Comparison of ENCODE assay signal across 18 cellular contexts in the genomic region with DNA sequence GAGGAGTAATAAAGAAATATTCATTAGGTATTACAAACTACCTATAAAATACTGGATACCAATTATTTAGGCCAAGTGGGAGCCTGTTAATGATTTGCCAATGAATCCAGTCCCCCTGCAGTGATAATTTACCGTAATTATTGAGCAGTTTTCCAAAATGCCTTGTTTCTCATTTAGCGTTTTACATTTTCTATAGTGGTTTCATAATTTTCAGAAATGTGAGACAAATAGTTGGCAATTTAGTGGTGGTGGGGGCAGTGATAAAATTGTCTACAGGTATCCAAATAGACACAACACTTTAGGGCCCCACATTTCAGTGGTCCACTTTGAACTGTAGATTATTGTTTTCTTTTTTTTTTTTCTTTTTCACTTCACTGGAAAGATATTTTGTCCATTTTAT. TPM values are rescaled to one million over a fixed set of nuclear protein-coding genes. Genes with fewer than 3 reads are reported as not detected.
DNase-seq lines count a peak whose midpoint lies in the region; ATAC-seq, FAIRE-seq and TF ChIP-seq lines count a peak whose summit lies in the region.
"Had no signal": no experiment of that assay in that cellular context is flagged by ENCODE, and none has a peak within 500 bp of the region (broad histone marks: within the 10 kb centered on the region; RNA-seq: fewer than 3 reads in every experiment).

No MANE protein-coding gene starts in this region.

- TF ChIP-seq POLR2A in K562 (conservative IDR thresholded peaks at IDR 0.05): no peak

- no peak overlapping the region for H3K4me2 ChIP-seq in K562 (ENCODE audit: insufficient read depth, low read length)
- H3K4me2 ChIP-seq: BLaER1 had no signal

- H3K27ac ChIP-seq in K562 (ENCODE audit: extremely low read depth, low read depth, low read length): no peak overlapping the region
- H3K27ac ChIP-seq: 22Rv1, BLaER1 had no signal

- no peaks in the 10 kb centered on the region for H3K9me3 ChIP-seq in K562 (replicated peaks; ENCODE audit: control insufficient read depth, insufficient read depth, low read depth, low read length)
- H3K9me3 ChIP-seq: BLaER1 had no signal

- in situ Hi-C loops in K562 (cut with MboI): no loop called here

- H3K9me3 Mint-ChIP-seq in mesothelial cell of epicardium (no peaks in the 10 kb centered on the region), progenitor cell of endocrine pancreas (ENCODE audit: low read depth) (peaks cover 7% of the 10 kb centered on the region)
- H3K9me3 Mint-ChIP-seq: CD8-positive, alpha-beta memory T cell; H9 had no signal

- H3K36me3 Mint-ChIP-seq in mesothelial cell of epicardium (no peaks in the 10 kb centered on the region), progenitor cell of endocrine pancreas (ENCODE audit: insufficient read depth) (peaks cover 1% of the 10 kb centered on the region)
- H3K36me3 Mint-ChIP-seq: CD8-positive, alpha-beta memory T cell had no signal

- H2AFZ ChIP-seq in K562 (ENCODE audit: low read depth, low read length): 0 out of 2 replicates have a peak overlapping the region, but pooled peaks have one; percentile 14

- TF ChIP-seq EP300 in K562 (IDR thresholded peaks at IDR 0.05; ENCODE audit: low read length): no peak

- no peak for TF ChIP-seq RAD21 in K562 (CRISPR knock-in tag; conservative IDR thresholded peaks at IDR 0.05 in 1 of 2, IDR thresholded peaks at IDR 0.05 in 1 of 2)

- H3K27ac Mint-ChIP-seq in mesothelial cell of epicardium (peak overlapping the region; percentile 27), progenitor cell of endocrine pancreas (peak overlapping the region; percentile 82)
- H3K27ac Mint-ChIP-seq: CD8-positive, alpha-beta memory T cell; H9 had no signal

- DNase-seq in NCI-H1417 (lab: John Stamatoyannopoulos, UW): peak in 2 of 3 experiments; percentile 9 to 64
- DNase-seq in NCI-H1417 treated with DMSO at 0.1 percent for 48 hours (lab: John Stamatoyannopoulos, UW): no peak
- no peak for DNase-seq in K562 (ENCODE audit: extremely low read depth in 1 of 4, low spot score in 3 of 4)
- no peak for DNase-seq in mesothelial cell of epicardium (ENCODE audit: low spot score in 2 of 2, unreplicated experiment in 2 of 2)
- no peak for DNase-seq in progenitor cell of endocrine pancreas (ENCODE audit: low spot score, unreplicated experiment)
- no peak for DNase-seq in RCC 7860 (ENCODE audit: low spot score)
- DNase-seq: AML-193; CD8-positive, alpha-beta memory T cell; DMS 273 treated with DMSO at 0.1 percent for 48 hours; GOT3; H9 had no signal

- no peak overlapping the region for H3K4me3 ChIP-seq in K562
- H3K4me3 ChIP-seq: BLaER1, GM12878 had no signal

- H4K20me1 ChIP-seq in K562 (replicated peaks; ENCODE audit: control insufficient read depth, insufficient read depth, low read length): no peaks in the 10 kb centered on the region
- H4K20me1 ChIP-seq: BLaER1 had no signal

- WGBS in K562 (ENCODE audit: insufficient coverage, low coverage, missing lambda C conversion rate): 82% methylated on average over 2 of the region's 2 CpGs

- no peak overlapping the region for H3K4me3 Mint-ChIP-seq in mesothelial cell of epicardium
- H3K4me3 Mint-ChIP-seq in progenitor cell of endocrine pancreas (ENCODE audit: low read depth): no peak overlapping the region
- H3K4me3 Mint-ChIP-seq: CD8-positive, alpha-beta memory T cell; H9 had no signal

- no peaks in the 10 kb centered on the region for H3K36me3 ChIP-seq in K562 (ENCODE audit: control insufficient read depth, insufficient read depth, low read length)
- H3K36me3 ChIP-seq: BLaER1 had no signal

- POLR2A ChIA-PET in K562 (lab: Yijun Ruan, JAX): no interaction called here

- no peak for FAIRE-seq in K562 (lab: Jason Lieb, UNC)
- no peak for FAIRE-seq in RCC 7860 (lab: Jason Lieb, UNC)
- FAIRE-seq: GM12878, GM19239 had no signal

- intact Hi-C loops in K562 (cut with micrococcal nuclease): no loop called here

- no TSS peak for BruUV-seq in K562 (replicated peaks; lab: Mats Ljungman, UMichigan)

- H3K4me1 ChIP-seq in K562 (replicated peaks in 1 of 2; ENCODE audit: control insufficient read depth in 2 of 2, insufficient read depth in 2 of 2, low read length in 2 of 2): no peaks in the 10 kb centered on the region; a peak in 3 of 5 replicates
- H3K4me1 ChIP-seq: BLaER1 had no signal

- ATAC-seq in K562: no peak
- no peak for ATAC-seq in GM18909 (IDR thresholded peaks at IDR 0.05; ENCODE audit: poor library complexity, unreplicated experiment)
- ATAC-seq in HG02970 (IDR thresholded peaks at IDR 0.05; ENCODE audit: low FRiP score, unreplicated experiment): no peak
- ATAC-seq: GM12878 had no signal

- no peaks in the 10 kb centered on the region for H3K27me3 Mint-ChIP-seq in mesothelial cell of epicardium (ENCODE audit: low read depth)
- H3K27me3 Mint-ChIP-seq in progenitor cell of endocrine pancreas: no peaks in the 10 kb centered on the region

- TF ChIP-seq CTCF in K562 (IDR thresholded peaks at IDR 0.05 in 2 of 3, conservative IDR thresholded peaks at IDR 0.05 in 1 of 3; ENCODE audit: insufficient read depth in 2 of 3, low read depth in 1 of 3, low read length in 3 of 3) (no peak), mesothelial cell of epicardium (IDR thresholded peaks at IDR 0.05; ENCODE audit: unreplicated experiment) (no peak), progenitor cell of endocrine pancreas (IDR thresholded peaks at IDR 0.05; ENCODE audit: unreplicated experiment) (no peak)

- no peaks in the 10 kb centered on the region for H3K9me1 ChIP-seq in K562 (ENCODE audit: control insufficient read depth, insufficient read depth, low read length)

- CTCF ChIA-PET in K562 (lab: Yijun Ruan, JAX; ENCODE audit: low intra/inter-chr PET ratio): no interaction called here

- H3K9ac ChIP-seq in K562 (ENCODE audit: insufficient read depth in 1 of 2, low read depth in 2 of 2, low read length in 2 of 2): no peak overlapping the region
- H3K9ac ChIP-seq: BLaER1 had no signal

- no peaks in the 10 kb centered on the region for H3K79me2 ChIP-seq in K562 (ENCODE audit: control insufficient read depth, insufficient read depth, low read length)

- H3K4me1 Mint-ChIP-seq in mesothelial cell of epicardium (peaks cover 41% of the 10 kb centered on the region), progenitor cell of endocrine pancreas (ENCODE audit: low read depth) (peaks cover 38% of the 10 kb centered on the region)
- H3K4me1 Mint-ChIP-seq: CD8-positive, alpha-beta memory T cell had no signal

- no peaks in the 10 kb centered on the region for H3K27me3 ChIP-seq in K562 (ENCODE audit: control insufficient read depth in 2 of 2, insufficient read depth in 2 of 2, low read length in 2 of 2)
- H3K27me3 ChIP-seq: BLaER1 had no signal

TF ChIP-seq in K562, 482 proteins besides CTCF, POLR2A, EP300 and RAD21 (continues in another document):
- TF ChIP-seq RNF2 (IDR thresholded peaks at IDR 0.05): no peak
- TF ChIP-seq ZNF696 (CRISPR knock-in tag; conservative IDR thresholded peaks at IDR 0.05): no peak
- TF ChIP-seq RBM34 (IDR thresholded peaks at IDR 0.05; ENCODE audit: borderline replicate concordance, insufficient read depth, low read length): no peak
- no peak for TF ChIP-seq POLR2G (IDR thresholded peaks at IDR 0.05; ENCODE audit: low read depth, low read length)
- no peak for TF ChIP-seq FUS (optimal IDR thresholded peaks at IDR 0.05; ENCODE audit: low read depth, low read length)
- no peak for TF ChIP-seq ADNP (tag; IDR thresholded peaks at IDR 0.05)
- no peak for TF ChIP-seq PBX2 (CRISPR knock-in tag; IDR thresholded peaks at IDR 0.05; ENCODE audit: low read depth)
- TF ChIP-seq PBX2 (tag; conservative IDR thresholded peaks at IDR 0.05; ENCODE audit: low read depth): no peak

RNA-seq across cellular contexts. Expression of gene ALDH1A1, which starts 27.3 kb away (rescaled TPM):
- total RNA-seq in K562 (2011; cell fraction: chromatin; rRNA removed; ENCODE audit: low replicate concordance): 1.6 and 2.2 TPM in 2 replicates
- 0.26 and 1.2 TPM in 2 replicates for total RNA-seq in K562 (2011; cell fraction: nucleolus; rRNA removed)
- total RNA-seq in K562 (2011; cell fraction: nucleoplasm; rRNA removed): 1.2 and 1.5 TPM in 2 replicates
- total RNA-seq in K562 (2014; rRNA removed) (19.8 and 21.0 TPM in 2 replicates), K562 (2014; rRNA removed; fragmentation: Illumina TruSeq; extraction: Trizol) (32.8 and 38.5 TPM in 2 replicates), K562 (2015; rRNA removed; fragmentation: Illumina TruSeq; extraction: Trizol) (81.2 and 86.3 TPM in 2 replicates), K562 (2021) (24.4 and 27.0 TPM in 2 replicates), mesothelial cell of epicardium (10.1 to 11.3 TPM (median 10.9 TPM) in 3 replicates), progenitor cell of endocrine pancreas (188 and 219 TPM in 2 replicates)
- polyA plus RNA-seq in K562 (2011; rRNA removed) (1.3 and 1.8 TPM in 2 replicates), K562 (2014; fragmentation: Illumina TruSeq; extraction: Trizol) (26.3 and 29.3 TPM in 2 replicates), K562 (2014; fragmentation: Nextera tagmentation; extraction: Ambion mirVana) (10 to 100 TPM; 24.4 to 33.0 TPM), K562 (2014; rRNA removed) (20.9 and 21.9 TPM in 2 replicates)
- 0.55 and 0.75 TPM in 2 replicates for polyA plus RNA-seq in K562 (2011; cell fraction: cytosol; rRNA removed)
- 0.41 TPM in 2 replicates for polyA plus RNA-seq in K562 (2011; cell fraction: nucleus; rRNA removed)
- 65.5 and 67.1 TPM in 2 replicates for polyA plus RNA-seq in K562 (2012)
- 3.0 and 5.7 TPM in 2 replicates for polyA minus RNA-seq in K562 (2011; rRNA and poly(A)+ RNA removed)
- polyA minus RNA-seq in K562 (2011; cell fraction: cytosol; rRNA and poly(A)+ RNA removed): 0.86 TPM in 1 of 2 replicates, not detected in the other
- 0.13 and 0.78 TPM in 2 replicates for polyA minus RNA-seq in K562 (2011; cell fraction: nucleus; rRNA and poly(A)+ RNA removed)
- total RNA-seq: Daoy had no signal
- polyA plus RNA-seq: CD8-positive, alpha-beta memory T cell had no signal

Comparison
In these comparisons a context has a peak if more than half of its experiments do, and no peak if none do; other contexts are left out.
1. DNase-seq: peak in NCI-H1417 (2 of 3); none in NCI-H1417 treated with DMSO at 0.1 percent for 48 hours (single experiment), K562 (0 of 4), mesothelial cell of epicardium (0 of 2), progenitor cell of endocrine pancreas (single experiment) and RCC 7860 (single experiment).